Comparison of ENCODE assay signal across 20 cellular contexts in the genomic region with DNA sequence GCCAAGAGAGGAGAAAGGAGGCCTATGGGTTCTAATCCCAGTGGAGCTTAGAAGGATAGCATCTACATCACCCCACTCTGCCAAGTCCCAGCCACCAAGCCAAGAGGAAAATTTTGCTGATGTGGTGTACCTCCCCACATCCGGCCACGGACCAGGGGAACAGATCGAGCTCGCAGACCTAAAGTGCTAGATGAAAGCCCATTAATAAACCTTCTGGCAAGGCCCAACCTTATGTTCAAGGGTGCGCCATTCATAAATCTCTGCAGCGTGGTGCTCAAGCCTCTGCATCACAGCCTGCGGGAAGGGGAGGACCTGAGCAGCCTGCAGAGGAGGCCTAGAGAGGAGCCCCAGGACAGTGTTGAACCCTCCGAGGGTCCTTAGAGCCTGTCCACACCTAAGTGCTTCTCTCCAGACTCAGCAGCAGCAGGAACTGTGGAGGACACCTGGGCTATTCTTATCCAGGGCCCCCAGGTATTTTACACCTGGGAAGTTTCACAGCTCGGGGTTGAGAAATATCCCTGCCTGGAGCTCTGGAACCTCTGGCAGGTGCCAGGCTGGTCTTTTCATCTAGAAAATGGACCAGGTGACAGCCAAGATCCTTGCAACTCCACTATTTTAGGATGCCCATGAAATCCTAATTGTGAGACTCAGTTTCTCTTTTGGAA.
DNase-seq lines count a peak whose midpoint lies in the region; ATAC-seq and TF ChIP-seq lines count a peak whose summit lies in the region.
"Had no signal": no experiment of that assay in that cellular context is flagged by ENCODE, and none has a peak within 500 bp of the region (broad histone marks: within the 10 kb centered on the region; RNA-seq: fewer than 3 reads in every experiment).

No MANE protein-coding gene starts in this region.

- H2AFZ ChIP-seq in Loucy (ENCODE audit: low read length), result no peak overlapping the region
- H2AFZ ChIP-seq: GM23248 had no signal

- H3K9me2 ChIP-seq in Loucy (replicated peaks; ENCODE audit: low read depth, low read length), result no peaks in the 10 kb centered on the region

- H3K27me3 ChIP-seq in BLaER1, result no peaks in the 10 kb centered on the region
- no peaks in the 10 kb centered on the region for H3K27me3 ChIP-seq in Loucy (ENCODE audit: insufficient read depth, low read length, poor library complexity, severe bottlenecking)
- H3K27me3 ChIP-seq: BE2C had no signal

- ATAC-seq in esophagus mucosa, result no peak
- ATAC-seq in GM21515 (IDR thresholded peaks at IDR 0.05; ENCODE audit: unreplicated experiment), result no peak

- DNase-seq in RPMI8226, result peak; percentile 31
- DNase-seq in type B pancreatic cell (ENCODE audit: extremely low spot score, unreplicated experiment), result peak; percentile 45
- no peak for DNase-seq in DMS 273 (lab: John Stamatoyannopoulos, UW; ENCODE audit: unreplicated experiment)
- no peak for DNase-seq in DMS53 treated with DMSO at 0.1 percent for 48 hours (lab: John Stamatoyannopoulos, UW; ENCODE audit: unreplicated experiment)
- DNase-seq: AML-193; BE2C; C1 segment of cervical spinal cord; Calu3; CD4-positive, alpha-beta memory T cell; COR-L47; DMS153; DMS79 treated with DMSO at 0.1 percent for 48 hours; GM23248; H7; HCEC 1CT had no signal

- peaks cover 87% of the 10 kb centered on the region for H3K4me1 ChIP-seq in BLaER1
- H3K4me1 ChIP-seq in Loucy (ENCODE audit: insufficient read depth, low read length, poor library complexity, severe bottlenecking), result peaks cover 89% of the 10 kb centered on the region

- H3K9me3 Mint-ChIP-seq in type B pancreatic cell, result no peaks in the 10 kb centered on the region

- peak overlapping the region; percentile 97; the same call in 1 of the 2 replicates for H3K27ac ChIP-seq in BLaER1
- H3K27ac ChIP-seq: 22Rv1, GM23248 had no signal

- H3K79me2 ChIP-seq in Loucy (ENCODE audit: insufficient read depth, low read length), result no peaks in the 10 kb centered on the region

- H3K27ac Mint-ChIP-seq in type B pancreatic cell, result no peak overlapping the region
- H3K27ac Mint-ChIP-seq: CD4-positive, alpha-beta memory T cell had no signal

- peak overlapping the region; percentile 74; the same call in 1 of the 2 replicates for H3K4me2 ChIP-seq in BLaER1
- H3K4me2 ChIP-seq in Loucy (ENCODE audit: low read depth, low read length, poor library complexity, severe bottlenecking), result peak overlapping the region; percentile 60

- TF ChIP-seq CTCF in Loucy (conservative IDR thresholded peaks at IDR 0.05; ENCODE audit: low read length), result no peak
- TF ChIP-seq CTCF in type B pancreatic cell (conservative IDR thresholded peaks at IDR 0.05), result no peak

- H3K36me3 Mint-ChIP-seq in type B pancreatic cell, result no peaks in the 10 kb centered on the region
- H3K36me3 Mint-ChIP-seq: CD4-positive, alpha-beta memory T cell had no signal

- H3K9me3 ChIP-seq in BLaER1 (no peaks in the 10 kb centered on the region; the same call in 1 of the 2 replicates), Loucy (ENCODE audit: insufficient read depth, low read depth, low read length) (no peaks in the 10 kb centered on the region)
- H3K9me3 ChIP-seq: BE2C had no signal

- H4K20me1 ChIP-seq in BLaER1, result no peaks in the 10 kb centered on the region
- no peaks in the 10 kb centered on the region for H4K20me1 ChIP-seq in Loucy (ENCODE audit: insufficient read depth, low read length, poor library complexity, severe bottlenecking)

- H3K27me3 Mint-ChIP-seq in type B pancreatic cell, result peaks cover 28% of the 10 kb centered on the region

- H3K4me3 Mint-ChIP-seq in type B pancreatic cell, result no peak overlapping the region
- H3K4me3 Mint-ChIP-seq: CD4-positive, alpha-beta memory T cell had no signal

- H3K9ac ChIP-seq in BLaER1 (no peak overlapping the region), Loucy (ENCODE audit: low read depth, low read length, poor library complexity, severe bottlenecking) (no peak overlapping the region)
- H3K9ac ChIP-seq: GM23248 had no signal

- H3K36me3 ChIP-seq in BLaER1 (no peaks in the 10 kb centered on the region), Loucy (ENCODE audit: insufficient read depth, low read length) (no peaks in the 10 kb centered on the region)
- H3K36me3 ChIP-seq: BE2C had no signal

- H3K4me1 Mint-ChIP-seq in type B pancreatic cell (ENCODE audit: unreplicated experiment), result no peaks in the 10 kb centered on the region
- H3K4me1 Mint-ChIP-seq: CD4-positive, alpha-beta memory T cell had no signal

- H3K4me3 ChIP-seq in BLaER1, result no peak overlapping the region
- H3K4me3 ChIP-seq in Loucy (ENCODE audit: low read length, poor library complexity, severe bottlenecking), result peak overlapping the region; percentile 30
- H3K4me3 ChIP-seq: GM23248 had no signal

- H3F3A ChIP-seq in Loucy (ENCODE audit: low read depth), result peaks cover 6% of the 10 kb centered on the region; the same call in 1 of the 2 replicates

Comparison
In these comparisons a context has a peak if more than half of its experiments do, and no peak if none do; other contexts are left out.
1. DNase-seq: peak in RPMI8226 (single experiment) and type B pancreatic cell (single experiment); none in DMS 273 (single experiment) and DMS53 treated with DMSO at 0.1 percent for 48 hours (single experiment).